Comparison of ENCODE assay signal across 35 cellular contexts in genomic region chr11:12517306-12517705, GRCh38.
"Had no signal": no experiment of that assay in that cellular context is flagged by ENCODE, and none has a peak within 500 bp of the region (broad histone marks: within the 10 kb centered on the region; RNA-seq: fewer than 3 reads in every experiment).

No MANE protein-coding gene starts in this region.

- H3K36me3 Mint-ChIP-seq: activated CD8-positive, alpha-beta memory T cell treated with anti-CD3 and anti-CD28 coated beads, Interleukin-2, amount 10 ng/mL, durations not matched to agents 7 days and 5 days; activated naive CD4-positive, alpha-beta T cell treated with anti-CD3 and anti-CD28 coated beads, Interleukin-2, amount 10 ng/mL, durations not matched to agents 7 days and 5 days; activated naive CD4-positive, alpha-beta T cell treated with anti-CD3 and anti-CD28 coated beads, Interleukin-2, amount 50 U/mL, for 24 hours; activated naive CD8-positive, alpha-beta T cell; activated naive CD8-positive, alpha-beta T cell treated with anti-CD3 and anti-CD28 coated beads, Interleukin-2, amount 10 ng/mL, durations not matched to agents 7 days and 5 days had no signal

- H3K27ac Mint-ChIP-seq: activated B cell treated with CpG ODN at 0.5 μM for 24 hours; activated CD4-positive, alpha-beta memory T cell treated with anti-CD3 and anti-CD28 coated beads, Interleukin-2, amount 10 ng/mL, durations not matched to agents 7 days and 5 days; activated CD4-positive, alpha-beta T cell treated with anti-CD3 and anti-CD28 coated beads, Interleukin-2, amount 10 ng/mL, durations not matched to agents 24 days and 14 days; activated CD8-positive, alpha-beta memory T cell treated with anti-CD3 and anti-CD28 coated beads, Interleukin-2, amount 10 ng/mL, durations not matched to agents 7 days and 5 days; activated CD8-positive, alpha-beta T cell treated with anti-CD3 and anti-CD28 coated beads, Interleukin-2, amount 10 ng/mL, durations not matched to agents 7 days and 5 days; activated naive CD4-positive, alpha-beta T cell treated with anti-CD3 and anti-CD28 coated beads, Interleukin-2, amount 10 ng/mL, durations not matched to agents 7 days and 5 days; activated naive CD4-positive, alpha-beta T cell treated with anti-CD3 and anti-CD28 coated beads, Interleukin-2, amount 50 U/mL, for 24 hours; activated naive CD8-positive, alpha-beta T cell; activated naive CD8-positive, alpha-beta T cell treated with anti-CD3 and anti-CD28 coated beads, Interleukin-2, amount 10 ng/mL, durations not matched to agents 7 days and 5 days; activated naive CD8-positive, alpha-beta T cell treated with anti-CD3 and anti-CD28 coated beads, Interleukin-2, amount 50 U/mL, for 24 hours; activated T-cell treated with anti-CD3 and anti-CD28 coated beads, Interleukin-2, amount 50 U/mL, for 24 hours; activated T-helper 2 cell treated with anti-CD3 and anti-CD28 coated beads, Interferon-gamma antibody, Interleukin-2, Interleukin-4, amounts not matched to agents 10 μg/mL and 5 μg/mL and 100 μg/mL, durations not matched to agents 14 hours and 24 hours and 36 hours; T-helper 1 cell treated with Interleukin-12 subunit alpha and Interleukin-12 subunit beta and Interleukin-4 antibody, amounts not matched to agents 30 μg/mL and 1 μg/mL, for 36 hours; T-helper 2 cell treated with Interferon-gamma antibody and Interleukin-4, amounts not matched to agents 5 μg/mL and 100 μg/mL, for 36 hours had no signal

- H3K4me1 Mint-ChIP-seq: activated B cell treated with CpG ODN at 0.5 μM for 24 hours; activated CD4-positive, alpha-beta memory T cell treated with anti-CD3 and anti-CD28 coated beads, Interleukin-2, amount 10 ng/mL, durations not matched to agents 7 days and 5 days; activated CD4-positive, alpha-beta T cell treated with anti-CD3 and anti-CD28 coated beads, Interleukin-2, amount 10 ng/mL, durations not matched to agents 24 days and 14 days; activated CD8-positive, alpha-beta memory T cell treated with anti-CD3 and anti-CD28 coated beads, Interleukin-2, amount 10 ng/mL, durations not matched to agents 7 days and 5 days; activated naive CD4-positive, alpha-beta T cell treated with anti-CD3 and anti-CD28 coated beads, Interleukin-2, amount 10 ng/mL, durations not matched to agents 7 days and 5 days; activated naive CD4-positive, alpha-beta T cell treated with anti-CD3 and anti-CD28 coated beads, Interleukin-2, amount 50 U/mL, for 24 hours; activated naive CD8-positive, alpha-beta T cell treated with anti-CD3 and anti-CD28 coated beads, Interleukin-2, amount 10 ng/mL, durations not matched to agents 7 days and 5 days; activated naive CD8-positive, alpha-beta T cell treated with anti-CD3 and anti-CD28 coated beads, Interleukin-2, amount 50 U/mL, for 24 hours; central memory CD8-positive, alpha-beta T cell had no signal

- H3K4me1 ChIP-seq: ascending aorta had no signal

- DNase-seq: activated B cell treated with CpG ODN at 0.5 μM for 24 hours; activated CD4-positive, alpha-beta memory T cell treated with anti-CD3 and anti-CD28 coated beads, Interleukin-2, amount 10 ng/mL, durations not matched to agents 7 days and 5 days; activated CD4-positive, alpha-beta T cell treated with anti-CD3 and anti-CD28 coated beads for 4 hours; activated CD4-positive, alpha-beta T cell treated with anti-CD3 and anti-CD28 coated beads, Interleukin-2, amount 10 ng/mL, durations not matched to agents 24 days and 14 days; activated CD4-positive, alpha-beta T cell treated with anti-CD3 and anti-CD28 coated beads, Interleukin-2, amount 50 U/mL, for 1 hour; activated CD4-positive, alpha-beta T cell treated with anti-CD3 and anti-CD28 coated beads, Interleukin-2, amount 50 U/mL, for 4 hours; activated CD4-positive, CD25-positive, alpha-beta regulatory T cell treated with anti-CD3 and anti-CD28 coated beads, Interleukin-2, amount 50 U/mL, for 72 hours; activated CD8-positive, alpha-beta memory T cell treated with anti-CD3 and anti-CD28 coated beads for 24 hours; activated CD8-positive, alpha-beta memory T cell treated with anti-CD3 and anti-CD28 coated beads, Interleukin-2, amount 10 ng/mL, durations not matched to agents 7 days and 5 days; activated CD8-positive, alpha-beta memory T cell treated with anti-CD3 and anti-CD28 coated beads, Interleukin-2, amount 50 U/mL, for 48 hours; activated CD8-positive, alpha-beta T cell treated with anti-CD3 and anti-CD28 coated beads, Interleukin-2, amount 10 ng/mL, durations not matched to agents 7 days and 5 days; activated effector memory CD4-positive, alpha-beta T cell treated with Interleukin-2 at 50 U/mL for 16 hours; activated gamma-delta T cell; activated naive CD4-positive, alpha-beta T cell treated with anti-CD3 and anti-CD28 coated beads, Interleukin-2, amount 10 ng/mL, durations not matched to agents 7 days and 5 days; activated naive CD4-positive, alpha-beta T cell treated with Interleukin-2 at 50 U/mL for 16 hours; activated naive CD8-positive, alpha-beta T cell treated with anti-CD3 and anti-CD28 coated beads, Interleukin-2, amount 10 ng/mL, durations not matched to agents 7 days and 5 days; activated naive CD8-positive, alpha-beta T cell treated with anti-CD3 and anti-CD28 coated beads, Interleukin-2, amount 50 U/mL, for 24 hours; activated T-cell treated with anti-CD3 and anti-CD28 coated beads, Interleukin-2, amount 50 U/mL, for 24 hours; activated T-cell treated with anti-CD3 and anti-CD28 coated beads, Interleukin-2, amount 50 U/mL, for 48 hours; amygdala; anterior cingulate cortex; caudate nucleus; cerebellar nuclear complex; T-helper 1 cell; T-helper 2 cell; T-helper 9 cell had no signal

- H3K4me3 ChIP-seq: ascending aorta, cardiac muscle cell had no signal

- H3K9me3 Mint-ChIP-seq: activated B cell treated with CpG ODN at 0.5 μM for 24 hours; activated CD4-positive, alpha-beta memory T cell treated with anti-CD3 and anti-CD28 coated beads, Interleukin-2, amount 10 ng/mL, durations not matched to agents 7 days and 5 days; activated CD4-positive, alpha-beta T cell treated with anti-CD3 and anti-CD28 coated beads, Interleukin-2, amount 10 ng/mL, durations not matched to agents 24 days and 14 days; activated naive CD4-positive, alpha-beta T cell treated with anti-CD3 and anti-CD28 coated beads, Interleukin-2, amount 10 ng/mL, durations not matched to agents 7 days and 5 days; activated naive CD4-positive, alpha-beta T cell treated with anti-CD3 and anti-CD28 coated beads, Interleukin-2, amount 50 U/mL, for 24 hours; activated naive CD8-positive, alpha-beta T cell treated with anti-CD3 and anti-CD28 coated beads, Interleukin-2, amount 10 ng/mL, durations not matched to agents 7 days and 5 days; activated naive CD8-positive, alpha-beta T cell treated with anti-CD3 and anti-CD28 coated beads, Interleukin-2, amount 50 U/mL, for 24 hours; activated T-cell treated with anti-CD3 and anti-CD28 coated beads, Interleukin-2, amount 50 U/mL, for 24 hours; activated T-helper 2 cell treated with anti-CD3 and anti-CD28 coated beads, Interferon-gamma antibody, Interleukin-2, Interleukin-4, amounts not matched to agents 10 μg/mL and 5 μg/mL and 100 μg/mL, durations not matched to agents 14 hours and 24 hours and 36 hours; brain; central memory CD8-positive, alpha-beta T cell; T-helper 1 cell treated with Interleukin-12 subunit alpha and Interleukin-12 subunit beta and Interleukin-4 antibody, amounts not matched to agents 30 μg/mL and 1 μg/mL, for 36 hours; T-helper 2 cell treated with Interferon-gamma antibody and Interleukin-4, amounts not matched to agents 5 μg/mL and 100 μg/mL, for 36 hours had no signal

- H3K36me3 ChIP-seq: cardiac muscle cell had no signal

- H3K27me3 Mint-ChIP-seq: activated B cell treated with CpG ODN at 0.5 μM for 24 hours; activated CD4-positive, alpha-beta memory T cell treated with anti-CD3 and anti-CD28 coated beads, Interleukin-2, amount 10 ng/mL, durations not matched to agents 7 days and 5 days; activated CD4-positive, alpha-beta T cell treated with anti-CD3 and anti-CD28 coated beads, Interleukin-2, amount 10 ng/mL, durations not matched to agents 24 days and 14 days; activated CD8-positive, alpha-beta memory T cell treated with anti-CD3 and anti-CD28 coated beads, Interleukin-2, amount 10 ng/mL, durations not matched to agents 7 days and 5 days; activated naive CD4-positive, alpha-beta T cell treated with anti-CD3 and anti-CD28 coated beads, Interleukin-2, amount 50 U/mL, for 24 hours; activated naive CD8-positive, alpha-beta T cell; activated naive CD8-positive, alpha-beta T cell treated with anti-CD3 and anti-CD28 coated beads, Interleukin-2, amount 10 ng/mL, durations not matched to agents 7 days and 5 days; activated naive CD8-positive, alpha-beta T cell treated with anti-CD3 and anti-CD28 coated beads, Interleukin-2, amount 50 U/mL, for 24 hours; brain had no signal

- H3K9me3 ChIP-seq: ascending aorta had no signal

- H3K27ac ChIP-seq: ascending aorta, cardiac muscle cell had no signal

- H3K4me3 Mint-ChIP-seq: activated B cell treated with CpG ODN at 0.5 μM for 24 hours; activated CD4-positive, alpha-beta memory T cell treated with anti-CD3 and anti-CD28 coated beads, Interleukin-2, amount 10 ng/mL, durations not matched to agents 7 days and 5 days; activated CD4-positive, alpha-beta T cell treated with anti-CD3 and anti-CD28 coated beads, Interleukin-2, amount 10 ng/mL, durations not matched to agents 24 days and 14 days; activated CD8-positive, alpha-beta memory T cell treated with anti-CD3 and anti-CD28 coated beads, Interleukin-2, amount 10 ng/mL, durations not matched to agents 7 days and 5 days; activated CD8-positive, alpha-beta T cell treated with anti-CD3 and anti-CD28 coated beads, Interleukin-2, amount 10 ng/mL, durations not matched to agents 7 days and 5 days; activated naive CD4-positive, alpha-beta T cell treated with anti-CD3 and anti-CD28 coated beads, Interleukin-2, amount 10 ng/mL, durations not matched to agents 7 days and 5 days; activated naive CD4-positive, alpha-beta T cell treated with anti-CD3 and anti-CD28 coated beads, Interleukin-2, amount 50 U/mL, for 24 hours; activated naive CD8-positive, alpha-beta T cell; activated naive CD8-positive, alpha-beta T cell treated with anti-CD3 and anti-CD28 coated beads, Interleukin-2, amount 10 ng/mL, durations not matched to agents 7 days and 5 days; activated naive CD8-positive, alpha-beta T cell treated with anti-CD3 and anti-CD28 coated beads, Interleukin-2, amount 50 U/mL, for 24 hours; activated T-cell treated with anti-CD3 and anti-CD28 coated beads, Interleukin-2, amount 50 U/mL, for 24 hours; brain; central memory CD8-positive, alpha-beta T cell; T-helper 1 cell treated with Interleukin-12 subunit alpha and Interleukin-12 subunit beta and Interleukin-4 antibody, amounts not matched to agents 30 μg/mL and 1 μg/mL, for 36 hours; T-helper 2 cell treated with Interferon-gamma antibody and Interleukin-4, amounts not matched to agents 5 μg/mL and 100 μg/mL, for 36 hours had no signal

- H3K27me3 ChIP-seq: ascending aorta, cardiac muscle cell had no signal
